34 cellular contexts compared by ENCODE assay signal in genomic region chr17:11712445-11712844, GRCh38.
"Had no signal": no experiment of that assay in that cellular context is flagged by ENCODE, and none has a peak within 500 bp of the region (broad histone marks: within the 10 kb centered on the region; RNA-seq: fewer than 3 reads in every experiment).

No MANE protein-coding gene starts in this region.

- H3K9me3 Mint-ChIP-seq: activated B cell treated with CpG ODN at 0.5 μM for 24 hours; activated CD4-positive, alpha-beta T cell treated with anti-CD3 and anti-CD28 coated beads, Interleukin-2, amount 10 ng/mL, durations not matched to agents 24 days and 14 days; activated CD8-positive, alpha-beta T cell treated with anti-CD3 and anti-CD28 coated beads for 36 hours; activated naive CD4-positive, alpha-beta T cell treated with anti-CD3 and anti-CD28 coated beads, Interleukin-2, amount 10 ng/mL, durations not matched to agents 7 days and 5 days; activated naive CD8-positive, alpha-beta T cell treated with anti-CD3 and anti-CD28 coated beads, Interleukin-2, amount 50 U/mL, for 24 hours had no signal

- FAIRE-seq: bronchial epithelial cell had no signal

- H3K4me1 ChIP-seq: ascending aorta had no signal

- H3K27me3 Mint-ChIP-seq: activated B cell treated with CpG ODN at 0.5 μM for 24 hours; activated CD4-positive, alpha-beta memory T cell treated with anti-CD3 and anti-CD28 coated beads for 36 hours; activated CD4-positive, alpha-beta T cell treated with anti-CD3 and anti-CD28 coated beads, Interleukin-2, amount 10 ng/mL, durations not matched to agents 24 days and 14 days; activated CD8-positive, alpha-beta T cell treated with anti-CD3 and anti-CD28 coated beads for 36 hours; activated naive CD4-positive, alpha-beta T cell treated with anti-CD3 and anti-CD28 coated beads, Interleukin-2, amount 10 ng/mL, durations not matched to agents 7 days and 5 days; activated naive CD4-positive, alpha-beta T cell treated with anti-CD3 and anti-CD28 coated beads, Interleukin-2, amount 50 U/mL, for 24 hours; activated naive CD8-positive, alpha-beta T cell; activated naive CD8-positive, alpha-beta T cell treated with anti-CD3 and anti-CD28 coated beads, Interleukin-2, amount 50 U/mL, for 24 hours; brain; central memory CD8-positive, alpha-beta T cell had no signal

- H3K4me3 Mint-ChIP-seq: activated B cell treated with CpG ODN at 0.5 μM for 24 hours; activated CD4-positive, alpha-beta memory T cell treated with anti-CD3 and anti-CD28 coated beads for 36 hours; activated CD4-positive, alpha-beta T cell treated with anti-CD3 and anti-CD28 coated beads, Interleukin-2, amount 10 ng/mL, durations not matched to agents 24 days and 14 days; activated CD8-positive, alpha-beta T cell treated with anti-CD3 and anti-CD28 coated beads for 36 hours; activated naive CD4-positive, alpha-beta T cell treated with anti-CD3 and anti-CD28 coated beads, Interleukin-2, amount 10 ng/mL, durations not matched to agents 7 days and 5 days; activated naive CD4-positive, alpha-beta T cell treated with anti-CD3 and anti-CD28 coated beads, Interleukin-2, amount 50 U/mL, for 24 hours; activated naive CD8-positive, alpha-beta T cell; activated naive CD8-positive, alpha-beta T cell treated with anti-CD3 and anti-CD28 coated beads, Interleukin-2, amount 10 ng/mL, durations not matched to agents 7 days and 5 days; activated naive CD8-positive, alpha-beta T cell treated with anti-CD3 and anti-CD28 coated beads, Interleukin-2, amount 50 U/mL, for 24 hours; brain; central memory CD8-positive, alpha-beta T cell; T-helper 1 cell treated with Interleukin-12 subunit alpha and Interleukin-12 subunit beta and Interleukin-4 antibody, amounts not matched to agents 30 μg/mL and 1 μg/mL, for 36 hours; T-helper 2 cell treated with Interferon-gamma antibody and Interleukin-4, amounts not matched to agents 5 μg/mL and 100 μg/mL, for 36 hours had no signal

- H3K9me3 ChIP-seq: ascending aorta had no signal

- H3K36me3 Mint-ChIP-seq: activated CD4-positive, alpha-beta memory T cell treated with anti-CD3 and anti-CD28 coated beads for 36 hours; activated naive CD4-positive, alpha-beta T cell treated with anti-CD3 and anti-CD28 coated beads, Interleukin-2, amount 10 ng/mL, durations not matched to agents 7 days and 5 days; activated naive CD4-positive, alpha-beta T cell treated with anti-CD3 and anti-CD28 coated beads, Interleukin-2, amount 50 U/mL, for 24 hours; activated naive CD8-positive, alpha-beta T cell; activated naive CD8-positive, alpha-beta T cell treated with anti-CD3 and anti-CD28 coated beads, Interleukin-2, amount 10 ng/mL, durations not matched to agents 7 days and 5 days; brain had no signal

- H3K4me1 Mint-ChIP-seq: activated B cell treated with CpG ODN at 0.5 μM for 24 hours; activated CD4-positive, alpha-beta T cell treated with anti-CD3 and anti-CD28 coated beads, Interleukin-2, amount 10 ng/mL, durations not matched to agents 24 days and 14 days; activated naive CD4-positive, alpha-beta T cell treated with anti-CD3 and anti-CD28 coated beads, Interleukin-2, amount 10 ng/mL, durations not matched to agents 7 days and 5 days; activated naive CD4-positive, alpha-beta T cell treated with anti-CD3 and anti-CD28 coated beads, Interleukin-2, amount 50 U/mL, for 24 hours; activated naive CD8-positive, alpha-beta T cell treated with anti-CD3 and anti-CD28 coated beads, Interleukin-2, amount 10 ng/mL, durations not matched to agents 7 days and 5 days; activated naive CD8-positive, alpha-beta T cell treated with anti-CD3 and anti-CD28 coated beads, Interleukin-2, amount 50 U/mL, for 24 hours; brain; central memory CD8-positive, alpha-beta T cell had no signal

- ATAC-seq: activated CD8-positive, alpha-beta T cell treated with anti-CD3 and anti-CD28 coated beads for 36 hours; activated naive CD8-positive, alpha-beta T cell treated with anti-CD3 and anti-CD28 coated beads, Interleukin-2, amount 50 U/mL, for 24 hours had no signal

- H3K27ac ChIP-seq: ascending aorta, cardiac muscle cell, VCaP had no signal

- H3K27me3 ChIP-seq: ascending aorta, cardiac muscle cell had no signal

- H3K4me3 ChIP-seq: ascending aorta, cardiac muscle cell had no signal

- DNase-seq: activated B cell treated with CpG ODN at 0.5 μM for 24 hours; activated CD4-positive, alpha-beta memory T cell treated with anti-CD3 and anti-CD28 coated beads for 36 hours; activated CD4-positive, alpha-beta T cell treated with anti-CD3 and anti-CD28 coated beads for 4 hours; activated CD4-positive, alpha-beta T cell treated with anti-CD3 and anti-CD28 coated beads, Interleukin-2, amount 10 ng/mL, durations not matched to agents 24 days and 14 days; activated CD4-positive, alpha-beta T cell treated with anti-CD3 and anti-CD28 coated beads, Interleukin-2, amount 50 U/mL, for 1 hour; activated CD4-positive, alpha-beta T cell treated with anti-CD3 and anti-CD28 coated beads, Interleukin-2, amount 50 U/mL, for 4 hours; activated CD4-positive, CD25-positive, alpha-beta regulatory T cell treated with anti-CD3 and anti-CD28 coated beads, Interleukin-2, amount 50 U/mL, for 72 hours; activated CD8-positive, alpha-beta memory T cell treated with anti-CD3 and anti-CD28 coated beads, Interleukin-2, amount 50 U/mL, for 4 hours; activated CD8-positive, alpha-beta T cell treated with anti-CD3 and anti-CD28 coated beads for 36 hours; activated effector memory CD4-positive, alpha-beta T cell treated with Interleukin-2 at 50 U/mL for 16 hours; activated gamma-delta T cell; activated naive CD4-positive, alpha-beta T cell treated with anti-CD3 and anti-CD28 coated beads, Interleukin-2, amount 10 ng/mL, durations not matched to agents 7 days and 5 days; activated naive CD4-positive, alpha-beta T cell treated with Interleukin-2 at 50 U/mL for 16 hours; activated naive CD8-positive, alpha-beta T cell treated with anti-CD3 and anti-CD28 coated beads, Interleukin-2, amount 10 ng/mL, durations not matched to agents 7 days and 5 days; activated naive CD8-positive, alpha-beta T cell treated with anti-CD3 and anti-CD28 coated beads, Interleukin-2, amount 50 U/mL, for 24 hours; activated T-cell treated with anti-CD3 and anti-CD28 coated beads for 4 hours; activated T-cell treated with anti-CD3 and anti-CD28 coated beads, Interleukin-2, amount 50 U/mL, for 1 hour; activated T-cell treated with anti-CD3 and anti-CD28 coated beads, Interleukin-2, amount 50 U/mL, for 48 hours; amygdala; anterior cingulate cortex; caudate nucleus; cerebellar nuclear complex; T-helper 2 cell; T-helper 9 cell had no signal

- H3K36me3 ChIP-seq: ascending aorta, cardiac muscle cell had no signal
